In the genomic region with DNA sequence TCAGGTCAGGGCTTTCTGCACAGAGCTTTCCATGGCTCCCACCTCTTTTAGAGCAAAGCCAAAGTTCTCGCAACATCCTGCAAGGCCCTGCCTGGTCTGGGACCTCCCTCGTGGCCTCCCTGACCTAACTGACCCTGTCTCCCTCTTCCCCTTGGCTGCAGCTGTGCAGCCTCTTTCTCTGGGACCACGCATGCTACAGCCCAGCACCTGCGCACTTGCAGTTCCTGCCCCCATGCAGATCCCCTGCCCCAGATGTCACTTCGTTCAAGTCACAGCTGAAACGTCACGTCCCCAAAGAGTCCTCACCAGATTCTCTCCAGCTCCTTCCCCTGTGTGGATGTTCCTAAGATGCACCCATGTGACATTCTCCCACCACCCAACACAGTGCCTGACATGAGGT, we compare ENCODE assay signal across 6 cellular contexts.
"Had no signal": no experiment of that assay in that cellular context is flagged by ENCODE, and none has a peak within 500 bp of the region (broad histone marks: within the 10 kb centered on the region; RNA-seq: fewer than 3 reads in every experiment).

No MANE protein-coding gene starts in this region.

- H3K4me3 ChIP-seq: GM23248, K562 had no signal

- DNase-seq: GM23248, H9, HCEC 1CT, IMR-90, KG1 had no signal

- ATAC-seq: K562 had no signal

- H3K4me1 Mint-ChIP-seq: H9 had no signal

- H2AFZ ChIP-seq: GM23248 had no signal

- H3K27ac Mint-ChIP-seq: H9 had no signal

- H3K27ac ChIP-seq: GM23248 had no signal

- H3K4me3 Mint-ChIP-seq: H9 had no signal
